ENCODE assay signal across 8 cellular contexts in genomic region chr19:6459356-6460098, GRCh38. TPM values are rescaled to one million over a fixed set of nuclear protein-coding genes. Genes with fewer than 3 reads are reported as not detected.
DNase-seq lines count a peak whose midpoint lies in the region; ATAC-seq, FAIRE-seq and TF ChIP-seq lines count a peak whose summit lies in the region.

TSS of gene SLC25A23 (minus strand) at chr19:6459792. CDS start at chr19:6459628, 164 bp downstream.

- H3K4me1 Mint-ChIP-seq in central memory CD8-positive, alpha-beta T cell, result peaks cover 26% of the 10 kb centered on the region

- peak; percentile 62 for DNase-seq in GDM1 (lab: John Stamatoyannopoulos, UW)
- peak; percentile 72 for DNase-seq in H54 (ENCODE audit: insufficient read length, low spot score)
- DNase-seq in NB4 (ENCODE audit: low read depth), result peak; percentile 76
- no peak for DNase-seq in central memory CD8-positive, alpha-beta T cell (ENCODE audit: low spot score in 2 of 2)
- DNase-seq in keratinocyte (ENCODE audit: low read depth, low spot score), result no peak
- peak; percentile 15 to 48 for DNase-seq in stimulated activated CD4-positive, alpha-beta T cell treated with anti-CD3 and anti-CD28 coated beads, Interleukin-15, amount 100 ng/mL, for 1 hour (ENCODE audit: low read depth in 1 of 2, low spot score in 1 of 2)
- no peak for DNase-seq in NK-92 (lab: John Stamatoyannopoulos, UW; ENCODE audit: unreplicated experiment)

- no peaks in the 10 kb centered on the region for H3K9me1 ChIP-seq in keratinocyte (ENCODE audit: control insufficient read depth, extremely low read depth, insufficient read depth, low read length)

- no peaks in the 10 kb centered on the region for H3K27me3 Mint-ChIP-seq in central memory CD8-positive, alpha-beta T cell

- H3K27ac ChIP-seq in VCaP (peak within 1 kb of the TSS; percentile 69), keratinocyte (ENCODE audit: control insufficient read depth, insufficient read depth, low read length) (peak within 1 kb of the TSS; percentile 80)

- no peak for ATAC-seq in central memory CD8-positive, alpha-beta T cell (replicated peaks; ENCODE audit: extremely low read depth, poor library complexity, severe bottlenecking)

- TF ChIP-seq POLR2A in H54 (IDR thresholded peaks at IDR 0.05; ENCODE audit: low read depth, low read length), result peak; percentile 36; the same call in 1 of the 2 replicates
- peak; percentile 24 for TF ChIP-seq POLR2A in NB4 (IDR thresholded peaks at IDR 0.05; ENCODE audit: extremely low read depth, insufficient read length)

- H3K27me3 ChIP-seq in keratinocyte (ENCODE audit: control insufficient read depth, extremely low read depth, insufficient read depth, low read length), result no peaks in the 10 kb centered on the region

- H2AFZ ChIP-seq in keratinocyte (ENCODE audit: control insufficient read depth, low read length), result peak within 1 kb of the TSS; percentile 98

- peak within 1 kb of the TSS; percentile 94 for H3K4me3 Mint-ChIP-seq in central memory CD8-positive, alpha-beta T cell

- H3K36me3 Mint-ChIP-seq in central memory CD8-positive, alpha-beta T cell (ENCODE audit: insufficient read depth), result peaks cover 14% of the 10 kb centered on the region

- no peaks in the 10 kb centered on the region for H3K9me3 Mint-ChIP-seq in central memory CD8-positive, alpha-beta T cell

- no peaks in the 10 kb centered on the region for H3K79me2 ChIP-seq in keratinocyte (ENCODE audit: control insufficient read depth, insufficient read depth, low read length)

- H3K36me3 ChIP-seq in keratinocyte (ENCODE audit: control insufficient read depth in 2 of 2, extremely low read depth in 1 of 2, insufficient read depth in 2 of 2, low read length in 2 of 2), result peaks cover 2 to 3% of the 10 kb centered on the region in 2 experiments

- dilution Hi-C loops in keratinocyte (cut with MboI; ENCODE audit: extremely low pct_ligation_motif_present, low sequenced_read_pairs), result no loop called here

- no peaks in the 10 kb centered on the region for H3K9me3 ChIP-seq in keratinocyte (ENCODE audit: control insufficient read depth, low read depth, low read length)

- H3K4me3 ChIP-seq in NB4 (ENCODE audit: low read depth, low read length) (peak within 1 kb of the TSS; percentile 66), keratinocyte (ENCODE audit: control insufficient read depth in 2 of 3, extremely low read depth in 1 of 3, insufficient read depth in 2 of 3, low read depth in 1 of 3, low read length in 3 of 3) (peak within 1 kb of the TSS; percentile 64 to 79 (median 74))

- FAIRE-seq in H54 (lab: Jason Lieb, UNC), result no peak
- FAIRE-seq in keratinocyte (lab: Jason Lieb, UNC), result no peak

- TF ChIP-seq CTCF in NB4 (IDR thresholded peaks at IDR 0.05; ENCODE audit: low read depth, low read length), result no peak
- TF ChIP-seq CTCF in VCaP (conservative IDR thresholded peaks at IDR 0.05), result no peak
- TF ChIP-seq CTCF in keratinocyte (optimal IDR thresholded peaks at IDR 0.05 in 1 of 3, IDR thresholded peaks at IDR 0.05 in 1 of 3, conservative IDR thresholded peaks at IDR 0.05 in 1 of 3; ENCODE audit: extremely low read depth in 1 of 3, insufficient read depth in 2 of 3, low read length in 3 of 3), result no peak

- peak within 1 kb of the TSS; percentile 98 for H3K4me2 ChIP-seq in keratinocyte (ENCODE audit: control insufficient read depth, extremely low read depth, insufficient read depth, low read depth, low read length)

- H3K9ac ChIP-seq in keratinocyte (ENCODE audit: control insufficient read depth, extremely low read depth, insufficient read depth, low read length), result peak within 1 kb of the TSS; percentile 73

- H3K27ac Mint-ChIP-seq in central memory CD8-positive, alpha-beta T cell (ENCODE audit: low read depth), result peak within 1 kb of the TSS; percentile 93

- peaks cover 10% of the 10 kb centered on the region for H3K4me1 ChIP-seq in keratinocyte (ENCODE audit: control insufficient read depth, extremely low read depth, insufficient read depth, low read length)

- no peaks in the 10 kb centered on the region for H4K20me1 ChIP-seq in keratinocyte (ENCODE audit: control insufficient read depth, extremely low read depth, insufficient read depth, low read length)

RNA-seq across cellular contexts. Expression of gene SLC25A23, which starts in this region (rescaled TPM):
- polyA plus RNA-seq in keratinocyte, result 6.4 to 7.7 TPM (median 6.9 TPM) in 3 replicates
- 30.3 TPM for polyA plus RNA-seq in keratinocyte (2011; ENCODE audit: low read depth)
- polyA plus RNA-seq in keratinocyte (2011; cell fraction: cytosol; rRNA removed), result 8.0 and 12.2 TPM in 2 replicates
- polyA plus RNA-seq in keratinocyte (2011; cell fraction: nucleus; rRNA removed), result 7.0 and 9.0 TPM in 2 replicates
- 29.0 and 38.5 TPM in 2 replicates for polyA plus RNA-seq in keratinocyte (2012; ENCODE audit: low replicate concordance)
- polyA minus RNA-seq in keratinocyte, result 6.6 to 43.3 TPM (median 13.9 TPM) in 3 replicates
- 28.0 TPM for polyA minus RNA-seq in keratinocyte (2011; cell fraction: cytosol; rRNA and poly(A)+ RNA removed)
- polyA minus RNA-seq in keratinocyte (2011; cell fraction: nucleus; rRNA and poly(A)+ RNA removed), result 5.1 and 7.1 TPM in 2 replicates

Comparison
In these comparisons a context has a peak if more than half of its experiments do, and no peak if none do; other contexts are left out.
1. DNase-seq: peak in GDM1 (single experiment), H54 (single experiment), NB4 (single experiment) and stimulated activated CD4-positive, alpha-beta T cell treated with anti-CD3 and anti-CD28 coated beads, Interleukin-15, amount 100 ng/mL, for 1 hour (2 of 2); none in central memory CD8-positive, alpha-beta T cell (0 of 2), keratinocyte (single experiment) and NK-92 (single experiment).